In genomic region chr9:122828965-122829284, GRCh38 we compare ENCODE assay signal across 8 cellular contexts. TPM values are rescaled to one million over a fixed set of nuclear protein-coding genes. Genes with fewer than 3 reads are reported as not detected.
DNase-seq lines count a peak whose midpoint lies in the region; ATAC-seq and TF ChIP-seq lines count a peak whose summit lies in the region.
"Not testable (repeated sequence)": the region's sequence is repeated elsewhere in the genome, so short reads cannot be mapped to it uniquely, and the experiment has no call there.
"Had no signal": no experiment of that assay in that cellular context is flagged by ENCODE, and none has a peak within 500 bp of the region (broad histone marks: within the 10 kb centered on the region; RNA-seq: fewer than 3 reads in every experiment).

No MANE protein-coding gene starts in this region.

- CTCF ChIA-PET in PC-3 (lab: Charles Lee), result not testable (repeated sequence)

- not testable (repeated sequence) for H3K27me3 ChIP-seq in PC-3 (ENCODE audit: low read length); heart left ventricle; muscle layer of colon (ENCODE audit: control insufficient read depth in 1 of 2, insufficient read depth in 2 of 2, low read length in 2 of 2); skeletal muscle satellite cell (ENCODE audit: control insufficient read depth, insufficient read depth, low read length)

- not testable (repeated sequence) for H4K20me1 ChIP-seq in PC-3 (ENCODE audit: low read length)

- peak overlapping the region; percentile 84 for H3K27ac Mint-ChIP-seq in activated T-helper 1 cell treated with anti-CD3 and anti-CD28 coated beads, Interleukin-12 subunit alpha, Interleukin-12 subunit beta, Interleukin-2, Interleukin-4 antibody, amounts not matched to agents 30 ng/mL and 10 ng/mL and 1 ng/mL, durations not matched to agents 14 hours and 24 hours and 36 hours

- H3K36me3 Mint-ChIP-seq in activated T-helper 1 cell treated with anti-CD3 and anti-CD28 coated beads, Interleukin-12 subunit alpha, Interleukin-12 subunit beta, Interleukin-2, Interleukin-4 antibody, amounts not matched to agents 30 ng/mL and 10 ng/mL and 1 ng/mL, durations not matched to agents 14 hours and 24 hours and 36 hours (ENCODE audit: low read depth), result not testable (repeated sequence)

- H2AFZ ChIP-seq in PC-3 (ENCODE audit: low read length), result peak overlapping the region; percentile 99

- peak overlapping the region; percentile 96 for H3K4me3 Mint-ChIP-seq in activated T-helper 1 cell treated with anti-CD3 and anti-CD28 coated beads, Interleukin-12 subunit alpha, Interleukin-12 subunit beta, Interleukin-2, Interleukin-4 antibody, amounts not matched to agents 30 ng/mL and 10 ng/mL and 1 ng/mL, durations not matched to agents 14 hours and 24 hours and 36 hours

- POLR2A ChIA-PET in PC-3 (lab: Charles Lee; ENCODE audit: unreplicated experiment), result not testable (repeated sequence)

- ATAC-seq in PC-3, heart left ventricle: not testable (repeated sequence)

- peaks cover 38% of the 10 kb centered on the region for H3K79me2 ChIP-seq in PC-3 (ENCODE audit: low read length)

- not testable (repeated sequence) for BruUV-seq in PC-3 (replicated peaks; lab: Mats Ljungman, UMichigan)

- WGBS in heart left ventricle, 4 donors, result 69 to 71% (median 70%) methylated on average over 18 of the region's 18 CpGs

- H3K4me1 ChIP-seq in PC-3 (ENCODE audit: insufficient read depth, low read length) (peaks cover 11% of the 10 kb centered on the region), heart left ventricle (peaks cover 0 to 36% (median 21%) of the 10 kb centered on the region in 12 donors), muscle layer of colon (ENCODE audit: insufficient read depth, low read length) (peaks cover 18% of the 10 kb centered on the region), skeletal muscle satellite cell (ENCODE audit: control insufficient read depth, insufficient read depth, low read length) (peaks cover 11% of the 10 kb centered on the region)

- H3K4me3 ChIP-seq in GM12865 (ENCODE audit: low read depth, low read length) (peak overlapping the region; percentile 97), PC-3 (ENCODE audit: low read length) (peak overlapping the region; percentile 97), choroid plexus epithelial cell (ENCODE audit: low read depth, low read length) (peak overlapping the region; percentile 99), heart left ventricle (peak overlapping the region; percentile 69 to 97 (median 88)), muscle layer of colon (ENCODE audit: low read depth in 1 of 2, low read length in 2 of 2) (peak overlapping the region; percentile 82 to 94), skeletal muscle satellite cell (ENCODE audit: low read length) (peak overlapping the region; percentile 92)

- H3K9me2 ChIP-seq in PC-3 (replicated peaks; ENCODE audit: low read length), result not testable (repeated sequence)

- H3K4me1 Mint-ChIP-seq in activated T-helper 1 cell treated with anti-CD3 and anti-CD28 coated beads, Interleukin-12 subunit alpha, Interleukin-12 subunit beta, Interleukin-2, Interleukin-4 antibody, amounts not matched to agents 30 ng/mL and 10 ng/mL and 1 ng/mL, durations not matched to agents 14 hours and 24 hours and 36 hours (ENCODE audit: low read depth), result peaks cover 28% of the 10 kb centered on the region

- H3K27ac ChIP-seq in PC-3 (ENCODE audit: low read length), result not testable (repeated sequence)
- peak overlapping the region; percentile 84 to 99 (median 97) for H3K27ac ChIP-seq in heart left ventricle
- H3K27ac ChIP-seq in muscle layer of colon (ENCODE audit: low read depth, low read length), result peak overlapping the region; percentile 88

- not testable (repeated sequence) for TF ChIP-seq CTCF in GM12865 (IDR thresholded peaks at IDR 0.05; ENCODE audit: insufficient read depth, low read depth, low read length, missing control alignments); PC-3 (conservative IDR thresholded peaks at IDR 0.05; ENCODE audit: low read depth, low read length); choroid plexus epithelial cell (conservative IDR thresholded peaks at IDR 0.05; ENCODE audit: low read depth, low read length); heart left ventricle (IDR thresholded peaks at IDR 0.05)

- not testable (repeated sequence) for TF ChIP-seq POLR2A in heart left ventricle (IDR thresholded peaks at IDR 0.05)

- H3K36me3 ChIP-seq in PC-3 (ENCODE audit: low read depth, low read length) (peaks cover 11% of the 10 kb centered on the region; the same call in 1 of the 2 replicates), heart left ventricle (peaks cover 0 to 25% (median 24%) of the 10 kb centered on the region in 9 donors)
- not testable (repeated sequence) for H3K36me3 ChIP-seq in muscle layer of colon (ENCODE audit: insufficient read depth, low read length); skeletal muscle satellite cell (ENCODE audit: insufficient read depth, low read length)

- H3K9ac ChIP-seq in PC-3 (ENCODE audit: low read length) (peak overlapping the region; percentile 93), muscle layer of colon (ENCODE audit: low read length) (peak overlapping the region; percentile 74), skeletal muscle satellite cell (ENCODE audit: low read depth, low read length) (peak overlapping the region; percentile 94)

- not testable (repeated sequence) for DNase-seq in GM12865 (ENCODE audit: low read depth); PC-3; activated T-helper 1 cell treated with anti-CD3 and anti-CD28 coated beads, Interleukin-12 subunit alpha, Interleukin-12 subunit beta, Interleukin-2, Interleukin-4 antibody, amounts not matched to agents 30 ng/mL and 10 ng/mL and 1 ng/mL, durations not matched to agents 14 hours and 24 hours and 36 hours (ENCODE audit: low spot score); choroid plexus epithelial cell (ENCODE audit: low read depth); heart left ventricle

- H3K4me2 ChIP-seq in PC-3 (ENCODE audit: low read length) (peak overlapping the region; percentile 95), skeletal muscle satellite cell (ENCODE audit: low read length) (peak overlapping the region; percentile 87)

- not testable (repeated sequence) for H3K9me3 ChIP-seq in PC-3 (ENCODE audit: low read length); heart left ventricle; muscle layer of colon (ENCODE audit: low read length); skeletal muscle satellite cell (replicated peaks; ENCODE audit: low read length)

- not testable (repeated sequence) for H3F3A ChIP-seq in PC-3 (ENCODE audit: low read length, unreplicated experiment)

- intact Hi-C loops in PC-3 (cut with micrococcal nuclease), result not testable (repeated sequence)
- intact Hi-C loops in activated T-helper 1 cell treated with anti-CD3 and anti-CD28 coated beads, Interleukin-12 subunit alpha, Interleukin-12 subunit beta, Interleukin-2, Interleukin-4 antibody, amounts not matched to agents 30 ng/mL and 10 ng/mL and 1 ng/mL, durations not matched to agents 14 hours and 24 hours and 36 hours (cut with micrococcal nuclease), result loop anchor here (1.0 to 5.0 kb wide), 11 partner anchors 18 to 736 kb away; partner anchors contain the start of genes MORN5, MRRF, NDUFA8 and RBM18
- intact Hi-C loops in heart left ventricle (cut with DNase I), result loop anchor here in 1 of 10 donors (10.0 kb wide), 1 partner anchor 734 kb away; the partner anchor contains the start of gene TTLL11

- not testable (repeated sequence) for H3K9me3 Mint-ChIP-seq in activated T-helper 1 cell treated with anti-CD3 and anti-CD28 coated beads, Interleukin-12 subunit alpha, Interleukin-12 subunit beta, Interleukin-2, Interleukin-4 antibody, amounts not matched to agents 30 ng/mL and 10 ng/mL and 1 ng/mL, durations not matched to agents 14 hours and 24 hours and 36 hours

- H3K27me3 Mint-ChIP-seq in activated T-helper 1 cell treated with anti-CD3 and anti-CD28 coated beads, Interleukin-12 subunit alpha, Interleukin-12 subunit beta, Interleukin-2, Interleukin-4 antibody, amounts not matched to agents 30 ng/mL and 10 ng/mL and 1 ng/mL, durations not matched to agents 14 hours and 24 hours and 36 hours (ENCODE audit: insufficient read depth), result not testable (repeated sequence)

RNA-seq across cellular contexts. Expression of gene PDCL, which starts 0.5 kb away (rescaled TPM):
- total RNA-seq in PC-3 (2014; rRNA removed) (13.9 and 16.3 TPM in 2 replicates), heart left ventricle (10 to 100 TPM in 3 of 9 donors, 1 to 10 TPM in 6; 6.4 to 12.0 (median 8.4) TPM)
- 19.3 and 20.4 TPM in 2 replicates for total RNA-seq in activated T-helper 1 cell treated with anti-CD3 and anti-CD28 coated beads, Interleukin-12 subunit alpha, Interleukin-12 subunit beta, Interleukin-2, Interleukin-4 antibody, amounts not matched to agents 30 ng/mL and 10 ng/mL and 1 ng/mL, durations not matched to agents 14 hours and 24 hours and 36 hours
- polyA plus RNA-seq in heart left ventricle, result 1 to 10 TPM; 3.8 to 7.0 TPM
- total RNA-seq in skeletal muscle satellite cell (2012; rRNA removed), result 17.5 and 21.8 TPM in 2 replicates

RNA-seq across cellular contexts. Expression of gene OR1K1, which starts 29.0 kb away (rescaled TPM):
- total RNA-seq in PC-3 (2014; rRNA removed) (not detected in 2 replicates), heart left ventricle (not detected)
- not detected in 2 replicates for total RNA-seq in activated T-helper 1 cell treated with anti-CD3 and anti-CD28 coated beads, Interleukin-12 subunit alpha, Interleukin-12 subunit beta, Interleukin-2, Interleukin-4 antibody, amounts not matched to agents 30 ng/mL and 10 ng/mL and 1 ng/mL, durations not matched to agents 14 hours and 24 hours and 36 hours
- not detected for polyA plus RNA-seq in heart left ventricle
- not detected in 2 replicates for total RNA-seq in skeletal muscle satellite cell (2012; rRNA removed)
- total RNA-seq: mucosa of gallbladder had no signal

RNA-seq across cellular contexts. Expression of gene OR5C1, which starts 40.2 kb away (rescaled TPM):
- total RNA-seq in PC-3 (2014; rRNA removed), result not detected in 2 replicates
- not detected in 2 replicates for total RNA-seq in activated T-helper 1 cell treated with anti-CD3 and anti-CD28 coated beads, Interleukin-12 subunit alpha, Interleukin-12 subunit beta, Interleukin-2, Interleukin-4 antibody, amounts not matched to agents 30 ng/mL and 10 ng/mL and 1 ng/mL, durations not matched to agents 14 hours and 24 hours and 36 hours
- total RNA-seq in heart left ventricle, result not detected
- polyA plus RNA-seq in heart left ventricle, result not detected
- total RNA-seq in skeletal muscle satellite cell (2012; rRNA removed), result not detected in 2 replicates
- total RNA-seq: mucosa of gallbladder had no signal
